8 cellular contexts compared by ENCODE assay signal in the genomic region with DNA sequence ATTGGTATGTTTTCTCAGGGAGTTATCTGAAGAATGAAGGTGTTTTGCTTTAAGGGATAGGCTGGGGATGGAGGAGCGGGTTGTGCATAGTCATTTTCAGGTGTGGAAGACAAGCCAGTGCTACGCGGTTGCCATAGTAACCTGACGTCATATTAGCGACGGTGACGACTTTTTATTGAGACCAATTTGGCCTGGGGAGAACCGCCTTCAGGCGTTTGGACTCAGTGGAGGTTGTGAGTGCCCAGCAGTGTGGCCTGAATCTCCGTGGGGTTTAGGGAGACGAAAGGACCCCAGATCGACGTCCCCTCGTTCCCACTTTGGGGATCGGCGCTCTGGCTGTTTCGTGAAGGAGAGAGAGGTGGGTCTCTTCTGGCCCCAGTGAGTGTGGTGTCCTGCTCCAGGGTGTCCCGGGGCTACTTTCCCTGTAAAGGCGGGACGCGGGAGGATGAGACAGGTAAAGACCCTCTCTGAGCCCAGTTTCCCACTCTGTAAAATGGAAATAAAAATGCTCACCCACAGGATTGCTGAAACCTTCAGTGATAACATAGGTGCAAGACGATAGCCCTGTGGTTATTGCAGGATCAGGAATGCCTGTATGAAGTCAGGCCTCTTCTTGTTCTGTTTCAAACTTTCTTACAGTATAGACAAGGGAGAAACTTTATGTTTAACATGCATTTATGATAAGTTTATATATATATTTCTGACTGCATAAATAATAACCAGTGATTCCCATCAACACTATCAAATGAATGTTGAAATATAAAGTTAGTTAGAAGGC. TPM values are rescaled to one million over a fixed set of nuclear protein-coding genes. Genes with fewer than 3 reads are reported as not detected.
DNase-seq lines count a peak whose midpoint lies in the region; ATAC-seq lines count a peak whose summit lies in the region.

No MANE protein-coding gene starts in this region.

- POLR2A ChIA-PET in naive thymus-derived CD4-positive, alpha-beta T cell (lab: Charles Lee), result no interaction called here

- DNase-seq in DMS153 treated with DMSO at 0.1 percent for 48 hours (lab: John Stamatoyannopoulos, UW; ENCODE audit: unreplicated experiment), result peak; percentile 40
- peak; percentile 24 for DNase-seq in HuH-7.5 (ENCODE audit: low spot score)
- DNase-seq in OCI-M1 (lab: John Stamatoyannopoulos, UW), result peak; percentile 89
- peak; percentile 82 for DNase-seq in activated T-cell treated with anti-CD3 and anti-CD28 coated beads, Interleukin-2, amount 50 U/mL, for 24 hours
- peak; percentile 83 for DNase-seq in fibroblast of gingiva (ENCODE audit: low read depth)
- peak; percentile 41 to 81 (median 72) for DNase-seq in naive thymus-derived CD4-positive, alpha-beta T cell
- DNase-seq in stimulated activated effector memory CD8-positive, alpha-beta T cell treated with anti-CD3 and anti-CD28 coated beads, Interleukin-12 subunit alpha, Interleukin-12 subunit beta, amount 100 ng/mL, for 72 hours (ENCODE audit: low spot score in 2 of 2), result peak; percentile 59 to 86

- H3K4me3 ChIP-seq in naive thymus-derived CD4-positive, alpha-beta T cell (ENCODE audit: low read length), result peak overlapping the region; percentile 79

- CTCF ChIA-PET in naive thymus-derived CD4-positive, alpha-beta T cell (lab: Charles Lee), result no interaction called here

- no peaks in the 10 kb centered on the region for H3K9me3 ChIP-seq in naive thymus-derived CD4-positive, alpha-beta T cell (ENCODE audit: control insufficient read depth in 2 of 3, low read length in 3 of 3)

- peak; percentile 95 for ATAC-seq in GM21528 (IDR thresholded peaks at IDR 0.05; ENCODE audit: low FRiP score, unreplicated experiment)
- ATAC-seq in naive thymus-derived CD4-positive, alpha-beta T cell, result peak; percentile 90
- peak; percentile 94 for ATAC-seq in stimulated activated effector memory CD8-positive, alpha-beta T cell treated with anti-CD3 and anti-CD28 coated beads, Interleukin-12 subunit alpha, Interleukin-12 subunit beta, amount 100 ng/mL, for 72 hours

- no peaks in the 10 kb centered on the region for H3K36me3 ChIP-seq in naive thymus-derived CD4-positive, alpha-beta T cell (ENCODE audit: control insufficient read depth in 2 of 3, insufficient read depth in 3 of 3, low read length in 3 of 3)

- H3K4me3 Mint-ChIP-seq in activated T-cell treated with anti-CD3 and anti-CD28 coated beads, Interleukin-2, amount 50 U/mL, for 24 hours, result peak overlapping the region; percentile 97
- H3K4me3 Mint-ChIP-seq in naive thymus-derived CD4-positive, alpha-beta T cell, result peak overlapping the region; percentile 83 to 98 (median 96)
- H3K4me3 Mint-ChIP-seq in stimulated activated effector memory CD8-positive, alpha-beta T cell treated with anti-CD3 and anti-CD28 coated beads, Interleukin-12 subunit alpha, Interleukin-12 subunit beta, amount 100 ng/mL, for 72 hours, result peak overlapping the region; percentile 94

- H3K27ac Mint-ChIP-seq in activated T-cell treated with anti-CD3 and anti-CD28 coated beads, Interleukin-2, amount 50 U/mL, for 24 hours, result peak overlapping the region; percentile 95
- peak overlapping the region; percentile 72 to 99 (median 97) for H3K27ac Mint-ChIP-seq in naive thymus-derived CD4-positive, alpha-beta T cell
- H3K27ac Mint-ChIP-seq in stimulated activated effector memory CD8-positive, alpha-beta T cell treated with anti-CD3 and anti-CD28 coated beads, Interleukin-12 subunit alpha, Interleukin-12 subunit beta, amount 100 ng/mL, for 72 hours, result peak overlapping the region; percentile 99

- peaks cover 7% of the 10 kb centered on the region for H3K27me3 Mint-ChIP-seq in activated T-cell treated with anti-CD3 and anti-CD28 coated beads, Interleukin-2, amount 50 U/mL, for 24 hours
- no peaks in the 10 kb centered on the region for H3K27me3 Mint-ChIP-seq in naive thymus-derived CD4-positive, alpha-beta T cell

- peaks cover 13% of the 10 kb centered on the region for H3K4me1 Mint-ChIP-seq in activated T-cell treated with anti-CD3 and anti-CD28 coated beads, Interleukin-2, amount 50 U/mL, for 24 hours (ENCODE audit: low read depth)
- H3K4me1 Mint-ChIP-seq in naive thymus-derived CD4-positive, alpha-beta T cell, result peaks cover 0 to 19% (median 11%) of the 10 kb centered on the region in 7 donors
- peaks cover 17% of the 10 kb centered on the region for H3K4me1 Mint-ChIP-seq in stimulated activated effector memory CD8-positive, alpha-beta T cell treated with anti-CD3 and anti-CD28 coated beads, Interleukin-12 subunit alpha, Interleukin-12 subunit beta, amount 100 ng/mL, for 72 hours

- no peaks in the 10 kb centered on the region for H3K4me1 ChIP-seq in naive thymus-derived CD4-positive, alpha-beta T cell (ENCODE audit: control insufficient read depth in 2 of 2, insufficient read depth in 2 of 2, low read length in 2 of 2)

- no peaks in the 10 kb centered on the region for H3K9me3 Mint-ChIP-seq in activated T-cell treated with anti-CD3 and anti-CD28 coated beads, Interleukin-2, amount 50 U/mL, for 24 hours
- no peaks in the 10 kb centered on the region for H3K9me3 Mint-ChIP-seq in naive thymus-derived CD4-positive, alpha-beta T cell
- no peaks in the 10 kb centered on the region for H3K9me3 Mint-ChIP-seq in stimulated activated effector memory CD8-positive, alpha-beta T cell treated with anti-CD3 and anti-CD28 coated beads, Interleukin-12 subunit alpha, Interleukin-12 subunit beta, amount 100 ng/mL, for 72 hours

- peaks cover 9% of the 10 kb centered on the region for H3K36me3 Mint-ChIP-seq in activated T-cell treated with anti-CD3 and anti-CD28 coated beads, Interleukin-2, amount 50 U/mL, for 24 hours (ENCODE audit: low read depth)
- H3K36me3 Mint-ChIP-seq in naive thymus-derived CD4-positive, alpha-beta T cell, result peaks cover 0 to 7% (median 0%) of the 10 kb centered on the region in 5 donors
- peaks cover 8% of the 10 kb centered on the region for H3K36me3 Mint-ChIP-seq in stimulated activated effector memory CD8-positive, alpha-beta T cell treated with anti-CD3 and anti-CD28 coated beads, Interleukin-12 subunit alpha, Interleukin-12 subunit beta, amount 100 ng/mL, for 72 hours

- intact Hi-C loops in naive thymus-derived CD4-positive, alpha-beta T cell (cut with micrococcal nuclease), result loop anchor here (1.0 to 10.0 kb wide), 8 partner anchors 49 to 1360 kb away; a partner anchor contains a TSS

- H3K27ac ChIP-seq in naive thymus-derived CD4-positive, alpha-beta T cell (ENCODE audit: low read depth, low read length), result peak overlapping the region; percentile 78

- H3K27me3 ChIP-seq in naive thymus-derived CD4-positive, alpha-beta T cell (ENCODE audit: control insufficient read depth in 2 of 2, insufficient read depth in 2 of 2, low read length in 2 of 2), result no peaks in the 10 kb centered on the region

RNA-seq across cellular contexts. Expression of a gene that starts 48.6 kb away (rescaled TPM):
- total RNA-seq in naive thymus-derived CD4-positive, alpha-beta T cell, result 1 to 10 TPM; 1.5 to 3.5 (median 1.9) TPM
- polyA plus RNA-seq in naive thymus-derived CD4-positive, alpha-beta T cell, result 1 to 10 TPM in 1 of 2 donors, under 1 TPM in 1; 0.39 to 1.4 TPM

RNA-seq across cellular contexts. Expression of a gene that starts 56.9 kb away (rescaled TPM):
- 1 to 10 TPM in 4 of 5 experiments, under 1 TPM in 1; 0.29 to 5.7 (median 2.1) TPM for total RNA-seq in naive thymus-derived CD4-positive, alpha-beta T cell
- 1 to 10 TPM; 4.4 to 9.3 TPM for polyA plus RNA-seq in naive thymus-derived CD4-positive, alpha-beta T cell

Comparison
In these comparisons a context has a peak if more than half of its experiments do, and no peak if none do; other contexts are left out.
1. Peak in every context shown above with its lines: DNase-seq, ATAC-seq, H3K4me3 ChIP-seq and H3K27ac ChIP-seq.
2. DNase-seq: peak in every context shown above with its lines; median percentile 89 in OCI-M1; 83 in fibroblast of gingiva; 82 in activated T-cell treated with anti-CD3 and anti-CD28 coated beads, Interleukin-2, amount 50 U/mL, for 24 hours; 72 in stimulated activated effector memory CD8-positive, alpha-beta T cell treated with anti-CD3 and anti-CD28 coated beads, Interleukin-12 subunit alpha, Interleukin-12 subunit beta, amount 100 ng/mL, for 72 hours; 72 in naive thymus-derived CD4-positive, alpha-beta T cell; 40 in DMS153 treated with DMSO at 0.1 percent for 48 hours; 24 in HuH-7.5.